In the genomic region with DNA sequence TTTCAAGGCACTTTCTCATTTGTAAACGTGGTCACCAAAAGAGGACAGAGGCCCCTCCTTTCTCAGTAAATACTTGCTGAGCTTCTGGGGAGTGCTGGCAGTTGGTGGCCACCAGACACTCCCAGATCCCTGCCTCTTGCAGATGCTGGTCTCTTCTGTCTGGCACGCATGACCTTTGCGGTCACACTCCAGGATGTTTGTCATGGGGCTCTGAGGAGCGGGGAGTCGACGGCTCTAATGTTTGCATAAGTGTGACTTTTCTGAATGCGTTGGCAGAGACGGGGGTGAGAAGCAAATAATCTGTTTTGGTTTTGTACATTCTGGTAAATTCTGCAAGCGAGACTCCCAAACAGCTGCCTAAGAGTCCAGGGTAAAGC, we compare ENCODE assay signal across 17 cellular contexts.
"Had no signal": no experiment of that assay in that cellular context is flagged by ENCODE, and none has a peak within 500 bp of the region (broad histone marks: within the 10 kb centered on the region; RNA-seq: fewer than 3 reads in every experiment).

No MANE protein-coding gene starts in this region.

- H3K27ac ChIP-seq: hepatocyte, lower lobe of right lung, tibial nerve, vagina had no signal

- ATAC-seq: lower lobe of right lung; right cardiac atrium; stimulated activated memory B cell treated with anti-CD40 and anti-IgM and Interleukin-4, amounts not matched to agents 10 μg/mL and 1 μg/mL and 100 μg/mL, for 72 hours had no signal

- H3K27me3 ChIP-seq: hepatocyte, vagina had no signal

- H3K9me3 ChIP-seq: vagina had no signal

- H3K4me1 ChIP-seq: lower lobe of right lung, tibial nerve, vagina had no signal

- H3K36me3 ChIP-seq: lower lobe of right lung, tibial nerve, vagina had no signal

- DNase-seq: activated CD4-positive, alpha-beta T cell treated with anti-CD3 and anti-CD28 coated beads, Interleukin-2, amount 50 U/mL, for 1 hour; activated CD4-positive, CD25-positive, alpha-beta regulatory T cell; activated naive CD4-positive, alpha-beta T cell treated with anti-CD3 and anti-CD28 coated beads, Interleukin-2, amount 10 ng/mL, durations not matched to agents 7 days and 5 days; cerebellar nuclear complex; dermis blood vessel endothelial cell; endodermal cell; erythroblast; kidney glomerular epithelial cell; midbrain; naive B cell; stimulated activated CD4-positive, alpha-beta T cell treated with anti-CD3 and anti-CD28 coated beads, Interleukin-1b, Interleukin-23, amount 100 ng/mL, for 48 hours had no signal

- H3K4me3 ChIP-seq: hepatocyte, lower lobe of right lung, tibial nerve, vagina had no signal
